15 cellular contexts compared by ENCODE assay signal in genomic region chr18:3775996-3776395, GRCh38.
A peak's percentile ranks its signal among the peaks of the same experiment; 100 is the strongest.
DNase-seq lines count a peak whose midpoint lies in the region; ATAC-seq and TF ChIP-seq lines count a peak whose summit lies in the region.
"Had no signal": no experiment of that assay in that cellular context is flagged by ENCODE, and none has a peak within 500 bp of the region (broad histone marks: within the 10 kb centered on the region; RNA-seq: fewer than 3 reads in every experiment).

No MANE protein-coding gene starts in this region.

- H2AFZ ChIP-seq in IMR-90 (replicated peaks; ENCODE audit: low read length, poor library complexity): no peak overlapping the region

- no peak for DNase-seq in IMR-90
- no peak for DNase-seq in mesothelial cell of epicardium (ENCODE audit: low spot score in 2 of 2, unreplicated experiment in 2 of 2)
- no peak for DNase-seq in left ventricle myocardium inferior
- no peak for DNase-seq in OCI-M2 (lab: John Stamatoyannopoulos, UW; ENCODE audit: unreplicated experiment)
- DNase-seq: AML-193; Caco-2; CD4-positive, alpha-beta T cell; GOT3; H7; HFFc6 had no signal

- no peaks in the 10 kb centered on the region for H3K9me1 ChIP-seq in IMR-90 (ENCODE audit: insufficient read depth, low read length)

- H3K27ac ChIP-seq in IMR-90 (ENCODE audit: insufficient read depth, low read length): no peak overlapping the region
- peak overlapping the region; percentile 0 for H3K27ac ChIP-seq in angular gyrus (ENCODE audit: low read depth, low read length)
- no peak overlapping the region for H3K27ac ChIP-seq in left ventricle myocardium inferior (replicated peaks)
- H3K27ac ChIP-seq: C4-2B, HL-60 had no signal

- H4K8ac ChIP-seq in IMR-90 (ENCODE audit: low read depth in 2 of 2, low read length in 2 of 2): no peak overlapping the region

- H3K79me1 ChIP-seq in IMR-90 (ENCODE audit: low read depth in 1 of 2, low read length in 2 of 2): no peaks in the 10 kb centered on the region

- H2AK5ac ChIP-seq in IMR-90 (ENCODE audit: low read depth, low read length): 0 out of 2 replicates have a peak overlapping the region, but pooled peaks have one; percentile 20

- intact Hi-C loops in IMR-90 (cut with micrococcal nuclease) (no loop called here), left ventricle myocardium inferior (cut with micrococcal nuclease) (loop anchor here (10.0 kb wide), 1 partner anchor 89 kb away; no protein-coding TSS in a partner anchor)

- H2BK15ac ChIP-seq in IMR-90 (ENCODE audit: low read depth, low read length): peak overlapping the region; percentile 32; the same call in 1 of the 3 replicates

- H3K27me3 ChIP-seq in IMR-90 (ENCODE audit: control insufficient read depth, insufficient read depth, low read length) (no peaks in the 10 kb centered on the region; the same call in none of the 2 replicates), left ventricle myocardium inferior (ENCODE audit: low read depth) (no peaks in the 10 kb centered on the region)

- H3K9me3 ChIP-seq in IMR-90 (ENCODE audit: control insufficient read depth, insufficient read depth, low read length) (no peaks in the 10 kb centered on the region), left ventricle myocardium inferior (replicated peaks) (no peaks in the 10 kb centered on the region)
- H3K9me3 ChIP-seq: Caco-2 had no signal

- H3K9ac ChIP-seq in IMR-90 (ENCODE audit: low read depth, low read length): no peak overlapping the region

- no peaks in the 10 kb centered on the region for H3K36me3 ChIP-seq in IMR-90 (ENCODE audit: control insufficient read depth, insufficient read depth, low read length)
- H3K36me3 ChIP-seq in left ventricle myocardium inferior: no peaks in the 10 kb centered on the region

- H2AK9ac ChIP-seq in IMR-90 (replicated peaks; ENCODE audit: low read depth, low read length, poor library complexity): no peak overlapping the region

- no peak overlapping the region for H2BK5ac ChIP-seq in IMR-90 (ENCODE audit: low read depth, low read length, poor library complexity, severe bottlenecking)

- H3K4ac ChIP-seq in IMR-90 (ENCODE audit: low read depth, low read length): no peak overlapping the region

- peaks cover 56% of the 10 kb centered on the region for H3K4me1 Mint-ChIP-seq in mesothelial cell of epicardium

- no peak overlapping the region for H2BK120ac ChIP-seq in IMR-90 (ENCODE audit: low read depth, low read length)

- no peak overlapping the region for H4K91ac ChIP-seq in IMR-90 (ENCODE audit: insufficient read depth, low read depth, low read length)

- no peak for ATAC-seq in IMR-90 (ENCODE audit: low read depth)
- ATAC-seq in GM18520 (IDR thresholded peaks at IDR 0.05; ENCODE audit: unreplicated experiment): no peak
- ATAC-seq: HCT116 had no signal

- H3K27me3 Mint-ChIP-seq in mesothelial cell of epicardium (ENCODE audit: low read depth): no peaks in the 10 kb centered on the region

- H3K18ac ChIP-seq in IMR-90 (ENCODE audit: low read depth, low read length): peak overlapping the region; percentile 12; the same call in 1 of the 2 replicates

- H3K9me3 Mint-ChIP-seq in mesothelial cell of epicardium: no peaks in the 10 kb centered on the region
- H3K9me3 Mint-ChIP-seq: CD4-positive, alpha-beta T cell; HFFc6 had no signal

- TF ChIP-seq CTCF in IMR-90 (conservative IDR thresholded peaks at IDR 0.05; ENCODE audit: low read depth, low read length) (no peak), mesothelial cell of epicardium (IDR thresholded peaks at IDR 0.05; ENCODE audit: unreplicated experiment) (no peak), left ventricle myocardium inferior (IDR thresholded peaks at IDR 0.05; ENCODE audit: borderline replicate concordance) (no peak)

- dilution Hi-C loops in IMR-90 (cut with HindIII; ENCODE audit: low sequenced_read_pairs, unreplicated experiment): no loop called here

- CTCF ChIA-PET in IMR-90 (lab: Yijun Ruan, JAX): no interaction called here

- H3K27ac Mint-ChIP-seq in mesothelial cell of epicardium: peak overlapping the region; percentile 81
- H3K27ac Mint-ChIP-seq: CD4-positive, alpha-beta T cell; HFFc6 had no signal

- H3K14ac ChIP-seq in IMR-90 (replicated peaks; ENCODE audit: low read depth, low read length): no peak overlapping the region

- H3K4me3 ChIP-seq in IMR-90 (ENCODE audit: insufficient read depth, low read depth, low read length) (no peak overlapping the region), left ventricle myocardium inferior (no peak overlapping the region)

- TF ChIP-seq POLR2A in IMR-90 (IDR thresholded peaks at IDR 0.05; ENCODE audit: low read depth, low read length): no peak

- BruUV-seq in IMR-90 (replicated peaks; lab: Mats Ljungman, UMichigan): no TSS peak

- in situ Hi-C loops in IMR-90 (cut with MboI; ENCODE audit: low sequenced_read_pairs): loop anchor here (5.0 kb wide), 1 partner anchor 96 kb away; no protein-coding TSS in a partner anchor

- TF ChIP-seq RAD21 in IMR-90 (IDR thresholded peaks at IDR 0.05; ENCODE audit: low read length): no peak

- peaks cover 5% of the 10 kb centered on the region for H3K4me1 ChIP-seq in IMR-90 (ENCODE audit: control insufficient read depth, insufficient read depth, low read length)
- peaks cover 8% of the 10 kb centered on the region for H3K4me1 ChIP-seq in left ventricle myocardium inferior

- no peak overlapping the region for H3K4me3 Mint-ChIP-seq in mesothelial cell of epicardium
- H3K4me3 Mint-ChIP-seq: CD4-positive, alpha-beta T cell; HFFc6 had no signal

- H3K23ac ChIP-seq in IMR-90 (ENCODE audit: low read depth, low read length): no peak overlapping the region

- WGBS in IMR-90 (ENCODE audit: extremely low coverage in 2 of 2, insufficient read length in 1 of 2), 2 experiments: no CpG with 5 or more reads among the region's 5 CpGs

- POLR2A ChIA-PET in IMR-90 (lab: Charles Lee; ENCODE audit: unreplicated experiment): no interaction called here

- no peaks in the 10 kb centered on the region for H4K20me1 ChIP-seq in IMR-90 (ENCODE audit: insufficient read depth, low read length)

- no peak overlapping the region for H3K4me2 ChIP-seq in IMR-90 (ENCODE audit: low read depth, low read length)

- no peaks in the 10 kb centered on the region for H3K36me3 Mint-ChIP-seq in mesothelial cell of epicardium

- H2BK20ac ChIP-seq in IMR-90 (ENCODE audit: low read depth, low read length): no peak overlapping the region

- no peak overlapping the region for H3K56ac ChIP-seq in IMR-90 (ENCODE audit: extremely low read depth, insufficient read depth, low read length)

- H4K5ac ChIP-seq in IMR-90 (ENCODE audit: low read depth, low read length): no peak overlapping the region

TF ChIP-seq in IMR-90, 13 proteins besides CTCF, POLR2A, EP300 and RAD21:
- TF ChIP-seq MAZ (IDR thresholded peaks at IDR 0.05; ENCODE audit: borderline replicate concordance, low read depth, low read length) (no peak), ELK1 (IDR thresholded peaks at IDR 0.05; ENCODE audit: borderline replicate concordance, low read depth, low read length) (no peak), MXI1 (IDR thresholded peaks at IDR 0.05; ENCODE audit: borderline replicate concordance, low read depth, low read length) (no peak), USF2 (IDR thresholded peaks at IDR 0.05; ENCODE audit: low read depth, low read length) (no peak), RCOR1 (IDR thresholded peaks at IDR 0.05; ENCODE audit: insufficient replicate concordance, low read length) (no peak), NFE2L2 (IDR thresholded peaks at IDR 0.05; ENCODE audit: low read depth, low read length) (no peak), FOS (IDR thresholded peaks at IDR 0.05; ENCODE audit: low read depth, low read length) (no peak), MAFK (IDR thresholded peaks at IDR 0.05; ENCODE audit: low read depth, low read length) (no peak), RFX5 (IDR thresholded peaks at IDR 0.05; ENCODE audit: low read depth, low read length) (no peak), CEBPB (IDR thresholded peaks at IDR 0.05; ENCODE audit: low read depth, low read length) (no peak), CHD1 (IDR thresholded peaks at IDR 0.05; ENCODE audit: low read depth, low read length) (no peak), SMC3 (IDR thresholded peaks at IDR 0.05; ENCODE audit: low read depth, low read length) (no peak), BHLHE40 (IDR thresholded peaks at IDR 0.05; ENCODE audit: low read depth, low read length) (no peak)
